ENCODE assay signal across 27 cellular contexts in the genomic region with DNA sequence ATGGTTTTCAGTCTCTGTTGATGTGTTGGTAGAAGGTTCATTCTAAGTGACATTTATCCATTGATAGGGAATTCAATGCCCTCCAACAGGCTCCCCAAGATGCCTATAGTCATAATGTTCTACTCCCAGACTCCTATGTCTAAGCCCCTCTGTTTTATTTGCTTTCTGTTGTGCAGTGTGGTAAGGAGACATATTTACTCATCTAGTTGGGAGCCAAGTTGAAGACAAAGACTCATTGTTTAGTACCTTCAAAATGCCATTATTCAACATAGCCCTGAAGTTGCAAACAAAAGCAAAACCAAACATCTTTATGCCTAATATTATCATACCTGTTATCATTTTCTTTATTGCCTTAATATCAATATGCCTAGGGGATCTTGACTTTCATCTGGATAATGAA.
"Had no signal": no experiment of that assay in that cellular context is flagged by ENCODE, and none has a peak within 500 bp of the region (broad histone marks: within the 10 kb centered on the region; RNA-seq: fewer than 3 reads in every experiment).

No MANE protein-coding gene starts in this region.

- H3K4me3 ChIP-seq: gastrocnemius medialis, hepatocyte, lung, mucosa of descending colon, pancreas, smooth muscle cell, thyroid gland had no signal

- H3K4me3 Mint-ChIP-seq: dendritic cell treated with granulocyte-macrophage colony-stimulating factor and Interleukin-4, amounts not matched to agents 40 ng/mL and 50 ng/mL, for 4 days; endodermal cell; mesothelial cell of epicardium; natural killer cell treated with Interleukin-12 subunit alpha and Interleukin-12 subunit beta and Interleukin-15 and Interleukin-18, amount 100 ng/mL, for 72 hours; neural crest cell; stimulated activated naive CD8-positive, alpha-beta T cell treated with anti-CD3 and anti-CD28 coated beads, Interleukin-15, amount 100 ng/mL, for 72 hours; type B pancreatic cell had no signal

- H3K4me1 Mint-ChIP-seq: naive B cell; neural crest cell; stimulated activated naive CD8-positive, alpha-beta T cell treated with anti-CD3 and anti-CD28 coated beads, Interleukin-15, amount 100 ng/mL, for 72 hours had no signal

- H3K4me1 ChIP-seq: gastrocnemius medialis, thyroid gland had no signal

- H3K27ac ChIP-seq: epithelial cell of prostate, gastrocnemius medialis, hepatocyte, neutrophil, pancreas, thyroid gland had no signal

- DNase-seq: effector CD8-positive, alpha-beta T cell; endodermal cell; foreskin fibroblast; gastrocnemius medialis; head of caudate nucleus; kidney; mesenchymal stem cell; mucosa of descending colon; naive B cell; pancreas; stimulated activated CD4-positive, alpha-beta T cell treated with anti-CD3 and anti-CD28 coated beads, Interleukin-12 subunit alpha, Interleukin-12 subunit beta, amount 100 ng/mL, for 4 hours; stimulated activated CD4-positive, alpha-beta T cell treated with anti-CD3 and anti-CD28 coated beads, Interleukin-1b, Interleukin-23, amount 100 ng/mL, for 48 hours; stimulated activated CD4-positive, alpha-beta T cell treated with anti-CD3 and anti-CD28 coated beads, Interleukin-4, amount 100 ng/mL, for 1 hour; stimulated activated CD8-positive, alpha-beta memory T cell treated with anti-CD3 and anti-CD28 coated beads, Interleukin-4, amount 100 ng/mL, for 48 hours; stimulated activated naive CD4-positive, alpha-beta T cell; stimulated activated naive CD8-positive, alpha-beta T cell treated with anti-CD3 and anti-CD28 coated beads, Interleukin-15, amount 100 ng/mL, for 72 hours; thyroid gland had no signal

- H3K27me3 Mint-ChIP-seq: dendritic cell treated with granulocyte-macrophage colony-stimulating factor and Interleukin-4, amounts not matched to agents 40 ng/mL and 50 ng/mL, for 4 days; naive B cell; natural killer cell treated with Interleukin-12 subunit alpha and Interleukin-12 subunit beta and Interleukin-15 and Interleukin-18, amount 100 ng/mL, for 72 hours; stimulated activated naive CD8-positive, alpha-beta T cell treated with anti-CD3 and anti-CD28 coated beads, Interleukin-15, amount 100 ng/mL, for 72 hours; type B pancreatic cell had no signal

- H3K36me3 ChIP-seq: gastrocnemius medialis, neutrophil, pancreas, thyroid gland had no signal

- H3K27me3 ChIP-seq: gastrocnemius medialis, hepatocyte, neutrophil, pancreas, thyroid gland had no signal

- H3K9me3 ChIP-seq: gastrocnemius medialis, neutrophil, pancreas, thyroid gland had no signal

- H3K36me3 Mint-ChIP-seq: naive B cell; natural killer cell treated with Interleukin-12 subunit alpha and Interleukin-12 subunit beta and Interleukin-15 and Interleukin-18, amount 100 ng/mL, for 72 hours had no signal

- H3K27ac Mint-ChIP-seq: dendritic cell treated with granulocyte-macrophage colony-stimulating factor and Interleukin-4, amounts not matched to agents 40 ng/mL and 50 ng/mL, for 4 days; endodermal cell; mesothelial cell of epicardium; natural killer cell treated with Interleukin-12 subunit alpha and Interleukin-12 subunit beta and Interleukin-15 and Interleukin-18, amount 100 ng/mL, for 72 hours; type B pancreatic cell had no signal
